9 cellular contexts compared by ENCODE assay signal in genomic region chr1:41660570-41661427, GRCh38.
DNase-seq lines count a peak whose midpoint lies in the region; FAIRE-seq and TF ChIP-seq lines count a peak whose summit lies in the region.
"Had no signal": no experiment of that assay in that cellular context is flagged by ENCODE, and none has a peak within 500 bp of the region (broad histone marks: within the 10 kb centered on the region; RNA-seq: fewer than 3 reads in every experiment).

No MANE protein-coding gene starts in this region.

- FAIRE-seq in endothelial cell of umbilical vein (lab: Jason Lieb, UNC), result peak; percentile 52
- FAIRE-seq: A204.1 had no signal

- TF ChIP-seq POLR2A in endothelial cell of umbilical vein (IDR thresholded peaks at IDR 0.05; ENCODE audit: low read depth, low read length), result no peak

- CTCF ChIA-PET in endothelial cell of umbilical vein (lab: Charles Lee), result interaction anchor here (1.2 kb wide), 1 partner anchor 8 kb away, joined by 4 read pairs; no protein-coding TSS in a partner anchor

- DNase-seq in NOMO-1 treated with DMSO at 0.1 percent for 48 hours (lab: John Stamatoyannopoulos, UW; ENCODE audit: unreplicated experiment) (peak; percentile 7), NOMO-1 treated with dmso at 0.1 percent for 144 hours (lab: John Stamatoyannopoulos, UW; ENCODE audit: unreplicated experiment) (no peak), SJCRH30 (no peak), endothelial cell of umbilical vein (ENCODE audit: low read depth, low spot score) (no peak), NCI-H2029 (lab: John Stamatoyannopoulos, UW) (no peak), germinal center (ENCODE audit: low spot score) (no peak), AG20443 (ENCODE audit: low spot score) (no peak)

- no peak overlapping the region for H3K27ac ChIP-seq in SJCRH30
- H3K27ac ChIP-seq in endothelial cell of umbilical vein (ENCODE audit: insufficient read depth, low read depth, low read length), result no peak overlapping the region
- H3K27ac ChIP-seq in skeletal muscle tissue (ENCODE audit: low read depth, low read length), result no peak overlapping the region

- TSS peak; percentile 21 for BruUV-seq in endothelial cell of umbilical vein (replicated peaks; lab: Mats Ljungman, UMichigan)

- H3K9me1 ChIP-seq in endothelial cell of umbilical vein (replicated peaks; ENCODE audit: control insufficient read depth, extremely low read depth, insufficient read depth, low read length), result no peaks in the 10 kb centered on the region

- H3K4me2 ChIP-seq in endothelial cell of umbilical vein (ENCODE audit: insufficient read depth, low read length), result peak overlapping the region; percentile 63

- H2AFZ ChIP-seq in endothelial cell of umbilical vein (ENCODE audit: low read depth, low read length), result no peak overlapping the region

- POLR2A ChIA-PET in endothelial cell of umbilical vein (lab: Charles Lee), result no interaction called here

- H3K36me3 ChIP-seq in SJCRH30 (no peaks in the 10 kb centered on the region), endothelial cell of umbilical vein (ENCODE audit: control insufficient read depth in 2 of 2, extremely low read depth in 1 of 2, insufficient read depth in 2 of 2, low read length in 2 of 2) (no peaks in the 10 kb centered on the region), skeletal muscle tissue (ENCODE audit: control insufficient read depth in 3 of 3, insufficient read depth in 3 of 3, low read length in 3 of 3) (no peaks in the 10 kb centered on the region)

- H3K9me3 ChIP-seq in SJCRH30 (replicated peaks) (no peaks in the 10 kb centered on the region), endothelial cell of umbilical vein (replicated peaks; ENCODE audit: control insufficient read depth, insufficient read depth, low read length) (no peaks in the 10 kb centered on the region), skeletal muscle tissue (ENCODE audit: control insufficient read depth in 3 of 3, low read length in 3 of 3) (no peaks in the 10 kb centered on the region)

- no peaks in the 10 kb centered on the region for H4K20me1 ChIP-seq in endothelial cell of umbilical vein (replicated peaks; ENCODE audit: control insufficient read depth, extremely low read depth, insufficient read depth, low read length)

- dilution Hi-C loops in endothelial cell of umbilical vein (cut with MboI; ENCODE audit: extremely low pct_ligation_motif_present, low sequenced_read_pairs), result no loop called here

- intact Hi-C loops in endothelial cell of umbilical vein (cut with micrococcal nuclease), result no loop called here

- no peaks in the 10 kb centered on the region for H3K27me3 ChIP-seq in SJCRH30
- H3K27me3 ChIP-seq in endothelial cell of umbilical vein (ENCODE audit: control insufficient read depth in 2 of 2, insufficient read depth in 2 of 2, low read length in 2 of 2), result peaks cover 0 to 6% of the 10 kb centered on the region in 2 experiments
- no peaks in the 10 kb centered on the region for H3K27me3 ChIP-seq in skeletal muscle tissue (ENCODE audit: control insufficient read depth in 3 of 3, insufficient read depth in 3 of 3, low read length in 3 of 3)

- peak overlapping the region; percentile 72 for H3K4me3 ChIP-seq in SJCRH30
- no peak overlapping the region for H3K4me3 ChIP-seq in endothelial cell of umbilical vein (replicated peaks in 1 of 3; ENCODE audit: insufficient read depth in 1 of 3, low read depth in 1 of 3, low read length in 3 of 3)
- H3K4me3 ChIP-seq in skeletal muscle tissue (ENCODE audit: low read length in 3 of 3), result peak overlapping the region in 2 of 3 donors; percentile 77 to 78

- peaks cover 38% of the 10 kb centered on the region for H3K4me1 ChIP-seq in SJCRH30
- H3K4me1 ChIP-seq in endothelial cell of umbilical vein (ENCODE audit: control insufficient read depth, extremely low read depth, insufficient read depth, low read length), result peaks cover 7% of the 10 kb centered on the region
- peaks cover 16 to 33% (median 23%) of the 10 kb centered on the region in 3 donors for H3K4me1 ChIP-seq in skeletal muscle tissue (ENCODE audit: control insufficient read depth in 3 of 3, insufficient read depth in 3 of 3, low read length in 3 of 3)

- H3K79me2 ChIP-seq in endothelial cell of umbilical vein (ENCODE audit: control insufficient read depth, insufficient read depth, low read length), result no peaks in the 10 kb centered on the region

- no peak for TF ChIP-seq CTCF in endothelial cell of umbilical vein (IDR thresholded peaks at IDR 0.05; ENCODE audit: extremely low read depth in 1 of 2, insufficient read depth in 1 of 2, low read depth in 1 of 2, low read length in 2 of 2)

- H3K9ac ChIP-seq in endothelial cell of umbilical vein (replicated peaks; ENCODE audit: extremely low read depth, insufficient read depth, low read length), result no peak overlapping the region
- peak overlapping the region in 2 of 3 donors; percentile 64 to 79 for H3K9ac ChIP-seq in skeletal muscle tissue (ENCODE audit: low read depth in 1 of 3, low read length in 3 of 3)

TF ChIP-seq in endothelial cell of umbilical vein, 7 proteins besides CTCF, POLR2A, EP300 and RAD21:
- TF ChIP-seq JUN (IDR thresholded peaks at IDR 0.05; ENCODE audit: borderline replicate concordance, insufficient read depth, insufficient read length, low read depth) (no peak), GATA2 (IDR thresholded peaks at IDR 0.05; ENCODE audit: insufficient read depth, insufficient read length, low read depth, low read length) (no peak), MAX (IDR thresholded peaks at IDR 0.05; ENCODE audit: insufficient read depth, insufficient read length) (no peak), FOS (IDR thresholded peaks at IDR 0.05; ENCODE audit: borderline replicate concordance, insufficient read depth, low read length) (no peak), MYC (IDR thresholded peaks at IDR 0.05; ENCODE audit: low read depth, low read length) (no peak), EZH2 (IDR thresholded peaks at IDR 0.05; ENCODE audit: borderline replicate concordance, low read depth, low read length, severe bottlenecking) (no peak), POLR2AphosphoS5 (IDR thresholded peaks at IDR 0.05; ENCODE audit: insufficient read depth, low read depth, low read length) (no peak)

Comparison
In these comparisons a context has a peak if more than half of its experiments do, and no peak if none do; other contexts are left out.
1. H3K4me3 ChIP-seq: peak in SJCRH30 (single experiment) and skeletal muscle tissue (2 of 3); none in endothelial cell of umbilical vein (0 of 3).